Comparison of ENCODE assay signal across 17 cellular contexts in the genomic region with DNA sequence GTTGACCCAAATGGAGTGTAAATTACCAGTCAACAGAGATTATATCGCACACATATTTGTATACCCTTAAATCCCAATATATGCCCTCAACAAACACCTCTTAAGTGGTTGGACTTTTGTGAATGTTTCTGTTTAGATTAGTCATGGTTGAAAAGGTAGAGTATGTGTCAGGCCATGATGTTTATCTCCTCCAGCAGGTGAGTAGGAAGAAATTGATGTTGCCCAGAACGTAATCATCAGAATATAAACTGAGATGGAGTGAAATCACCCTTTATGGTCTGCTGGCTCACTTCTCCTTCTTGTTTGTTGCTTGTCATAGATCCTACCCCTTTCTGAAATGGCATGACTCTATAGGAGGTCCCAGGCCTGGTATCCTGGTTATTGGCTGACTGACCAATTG.
"Had no signal": no experiment of that assay in that cellular context is flagged by ENCODE, and none has a peak within 500 bp of the region (broad histone marks: within the 10 kb centered on the region; RNA-seq: fewer than 3 reads in every experiment).

No MANE protein-coding gene starts in this region.

- H3K36me3 ChIP-seq: heart left ventricle, prostate gland, right lobe of liver, tibial artery, upper lobe of left lung, uterus had no signal

- DNase-seq: dermis blood vessel endothelial cell; heart left ventricle; hippocampal formation; naive thymus-derived CD4-positive, alpha-beta T cell; nephron progenitor cell; retina; right lobe of liver; stimulated activated CD4-positive, alpha-beta T cell treated with anti-CD3 and anti-CD28 coated beads, Interleukin-4, amount 100 ng/mL, for 1 hour; stimulated activated CD8-positive, alpha-beta memory T cell treated with anti-CD3 and anti-CD28 coated beads, Interleukin-4, amount 100 ng/mL, for 48 hours; stimulated activated naive CD8-positive, alpha-beta T cell treated with anti-CD3 and anti-CD28 coated beads, Interleukin-15, Interleukin-2, amounts not matched to agents 100 U/mL and 50 U/mL, for 24 hours; tibial artery; upper lobe of left lung; uterus had no signal

- H3K9me3 ChIP-seq: heart left ventricle, prostate gland, right lobe of liver, tibial artery, upper lobe of left lung, uterus had no signal

- H3K9ac ChIP-seq: parathyroid adenoma had no signal

- H3K4me3 ChIP-seq: heart left ventricle, prostate gland, right lobe of liver, tibial artery, upper lobe of left lung, uterus had no signal

- H3K79me2 ChIP-seq: parathyroid adenoma had no signal

- ATAC-seq: heart left ventricle; naive thymus-derived CD4-positive, alpha-beta T cell; right lobe of liver; stimulated activated effector memory CD8-positive, alpha-beta T cell treated with anti-CD3 and anti-CD28 coated beads, Interleukin-12 subunit alpha, Interleukin-12 subunit beta, amount 100 ng/mL, for 72 hours; stimulated activated naive CD8-positive, alpha-beta T cell treated with anti-CD3 and anti-CD28 coated beads, Interleukin-15, Interleukin-2, amounts not matched to agents 100 U/mL and 50 U/mL, for 24 hours had no signal

- H2AFZ ChIP-seq: parathyroid adenoma had no signal

- H3K27ac ChIP-seq: heart left ventricle, parathyroid adenoma, prostate gland, right lobe of liver, tibial artery, upper lobe of left lung, uterus had no signal

- FAIRE-seq: frontal cortex had no signal

- H3K27me3 ChIP-seq: heart left ventricle, right lobe of liver, tibial artery, upper lobe of left lung, uterus had no signal

- H3K4me1 ChIP-seq: parathyroid adenoma, prostate gland, right lobe of liver, tibial artery, uterus had no signal
